1 cellular context compared by ENCODE assay signal in the genomic region with DNA sequence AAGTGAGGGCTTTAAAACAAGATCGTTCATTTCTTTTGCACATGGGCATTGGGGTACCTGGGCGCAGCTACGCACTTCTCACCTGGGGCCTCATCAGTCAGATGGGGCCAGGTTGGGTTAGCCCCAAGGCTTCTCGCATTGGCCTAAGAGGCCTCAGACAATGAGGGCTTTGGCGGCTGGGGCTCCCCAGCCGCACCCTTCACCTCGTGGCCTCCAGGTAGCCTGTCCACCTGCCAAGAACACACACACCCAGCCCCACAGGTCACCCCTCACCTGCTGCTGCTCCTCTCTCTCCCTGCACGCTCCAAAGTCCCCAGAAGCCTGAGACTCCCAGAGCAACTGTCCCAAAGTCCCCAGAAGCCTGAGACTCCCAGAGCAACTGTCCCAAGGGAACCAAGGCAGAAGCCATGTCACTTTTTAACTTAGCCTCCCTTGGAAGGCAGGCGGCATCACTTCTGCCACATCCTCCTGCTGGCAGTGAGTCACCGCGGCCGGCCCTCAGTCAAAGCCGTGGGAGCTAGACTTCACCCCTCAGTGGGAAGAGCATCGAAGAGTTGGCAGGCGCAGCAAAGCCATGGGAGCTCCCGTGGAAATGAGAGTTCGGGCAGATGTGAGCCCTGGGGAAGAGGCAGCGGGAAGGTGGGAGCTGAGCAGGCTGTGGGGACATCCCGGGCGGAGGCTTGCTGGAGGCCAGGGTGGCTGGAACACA.
TF ChIP-seq lines count a peak whose summit lies in the region.

No MANE protein-coding gene starts in this region.

TF ChIP-seq in IMR-90, 13 proteins besides CTCF, POLR2A, EP300 and RAD21 (continued from another document):
- no peak for TF ChIP-seq MXI1 (IDR thresholded peaks at IDR 0.05; ENCODE audit: borderline replicate concordance, low read depth, low read length)
- no peak for TF ChIP-seq MAZ (IDR thresholded peaks at IDR 0.05; ENCODE audit: borderline replicate concordance, low read depth, low read length)
- TF ChIP-seq, protein P1, sequence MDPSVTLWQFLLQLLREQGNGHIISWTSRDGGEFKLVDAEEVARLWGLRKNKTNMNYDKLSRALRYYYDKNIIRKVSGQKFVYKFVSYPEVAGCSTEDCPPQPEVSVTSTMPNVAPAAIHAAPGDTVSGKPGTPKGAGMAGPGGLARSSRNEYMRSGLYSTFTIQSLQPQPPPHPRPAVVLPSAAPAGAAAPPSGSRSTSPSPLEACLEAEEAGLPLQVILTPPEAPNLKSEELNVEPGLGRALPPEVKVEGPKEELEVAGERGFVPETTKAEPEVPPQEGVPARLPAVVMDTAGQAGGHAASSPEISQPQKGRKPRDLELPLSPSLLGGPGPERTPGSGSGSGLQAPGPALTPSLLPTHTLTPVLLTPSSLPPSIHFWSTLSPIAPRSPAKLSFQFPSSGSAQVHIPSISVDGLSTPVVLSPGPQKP (IDR thresholded peaks at IDR 0.05; ENCODE audit: borderline replicate concordance, low read depth, low read length) = no peak
- no peak for TF ChIP-seq NFE2L2 (IDR thresholded peaks at IDR 0.05; ENCODE audit: low read depth, low read length)
- no peak for TF ChIP-seq FOS (IDR thresholded peaks at IDR 0.05; ENCODE audit: low read depth, low read length)
TF ChIP-seq in IMR-90: peak in this region for 0.
